In the genomic region with DNA sequence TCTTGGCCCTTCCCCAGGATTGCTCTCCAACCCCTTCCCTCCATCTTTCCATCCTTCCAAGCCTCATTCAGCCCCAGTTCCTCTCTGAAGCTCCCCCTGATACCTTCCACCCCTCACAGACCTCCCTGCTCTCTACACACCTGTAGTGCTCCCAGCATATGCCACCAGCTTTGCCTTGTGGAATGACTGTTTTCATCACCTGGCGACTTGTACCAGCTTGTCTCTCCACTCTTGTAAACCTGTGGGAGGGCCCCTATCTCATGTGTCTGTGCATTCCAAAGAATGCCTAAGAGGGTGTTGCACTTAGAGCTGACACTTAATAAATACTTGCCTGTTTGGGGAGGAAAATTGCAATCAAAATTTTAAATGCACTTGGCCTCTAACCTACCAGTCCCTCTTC, we compare ENCODE assay signal across 15 cellular contexts.
DNase-seq lines count a peak whose midpoint lies in the region; ATAC-seq, FAIRE-seq and TF ChIP-seq lines count a peak whose summit lies in the region.
"Had no signal": no experiment of that assay in that cellular context is flagged by ENCODE, and none has a peak within 500 bp of the region (broad histone marks: within the 10 kb centered on the region; RNA-seq: fewer than 3 reads in every experiment).

No MANE protein-coding gene starts in this region.

- H3K14ac ChIP-seq in neuronal stem cell (ENCODE audit: low read length) = no peak overlapping the region

- no peak overlapping the region for H2BK15ac ChIP-seq in neuronal stem cell (ENCODE audit: low read length)

- H2AFZ ChIP-seq in neuronal stem cell (ENCODE audit: low read length) = no peak overlapping the region

- H2BK5ac ChIP-seq in neuronal stem cell (ENCODE audit: low read length) = no peak overlapping the region

- H2AK5ac ChIP-seq in neuronal stem cell (ENCODE audit: low read depth, low read length) = peak overlapping the region; percentile 39

- WGBS in neuronal stem cell (ENCODE audit: extremely low coverage in 2 of 2, insufficient read length in 2 of 2, insufficient replicate concordance in 1 of 2), 2 donors = no CpG with 5 or more reads among the region's 1 CpG

- no peak overlapping the region for H4K91ac ChIP-seq in neuronal stem cell (ENCODE audit: low read depth, low read length, poor library complexity)

- H4K8ac ChIP-seq in neuronal stem cell (ENCODE audit: low read depth, low read length) = no peak overlapping the region

- ATAC-seq in GM21576 (IDR thresholded peaks at IDR 0.05; ENCODE audit: unreplicated experiment) (no peak), GM19395 (IDR thresholded peaks at IDR 0.05; ENCODE audit: unreplicated experiment) (no peak)

- peak overlapping the region in 8 of 11 experiments; percentile 68 to 91 (median 80); a peak in 15 of 22 replicates for H3K4me2 ChIP-seq in BLaER1 treated with 17β-estradiol and CSF1 and Interleukin-3, amounts not matched to agents 10 nM and 100 nM
- H3K4me2 ChIP-seq in neuronal stem cell (ENCODE audit: insufficient read depth, low read length, poor library complexity, severe bottlenecking) = no peak overlapping the region

- FAIRE-seq in bronchial epithelial cell (lab: Jason Lieb, UNC) = peak; percentile 72

- H3K9me3 Mint-ChIP-seq in IgD-negative memory B cell = peaks cover 0 to 7% (median 5%) of the 10 kb centered on the region in 3 donors
- H3K9me3 Mint-ChIP-seq in chondrocyte (ENCODE audit: low read depth) = no peaks in the 10 kb centered on the region
- H3K9me3 Mint-ChIP-seq: activated T-helper 1 cell treated with anti-CD3 and anti-CD28 coated beads, Interleukin-12 subunit alpha, Interleukin-12 subunit beta, Interleukin-2, Interleukin-4 antibody, amounts not matched to agents 30 ng/mL and 10 ng/mL and 1 ng/mL, durations not matched to agents 14 hours and 24 hours and 36 hours had no signal

- TF ChIP-seq CTCF in bronchial epithelial cell (IDR thresholded peaks at IDR 0.05; ENCODE audit: insufficient read depth, low read length, severe bottlenecking) (no peak), chondrocyte (IDR thresholded peaks at IDR 0.05) (no peak)

- DNase-seq in bronchial epithelial cell (ENCODE audit: low read depth) (peak; percentile 91), neuronal stem cell (ENCODE audit: low spot score) (no peak), C1 segment of cervical spinal cord (lab: John Stamatoyannopoulos, UW) (no peak), chondrocyte (ENCODE audit: low spot score) (no peak)
- DNase-seq: CD4-positive, alpha-beta memory T cell; dorsolateral prefrontal cortex; lower lobe of right lung; NCI-H1930; NCI-H526; SJCRH30 had no signal

- H3K23ac ChIP-seq in neuronal stem cell (ENCODE audit: low read depth, low read length, poor library complexity) = no peak overlapping the region

- no peaks in the 10 kb centered on the region for H4K20me1 ChIP-seq in BLaER1 treated with 17β-estradiol and CSF1 and Interleukin-3, amounts not matched to agents 10 nM and 100 nM

- H3K27me3 ChIP-seq in BLaER1 treated with 17β-estradiol and CSF1 and Interleukin-3, amounts not matched to agents 10 nM and 100 nM = no peaks in the 10 kb centered on the region
- H3K27me3 ChIP-seq in bronchial epithelial cell (ENCODE audit: control insufficient read depth, insufficient read depth, low read length) (peaks cover 8% of the 10 kb centered on the region), neuronal stem cell (ENCODE audit: control insufficient read depth in 3 of 3, insufficient read depth in 3 of 3, low read depth in 1 of 3, low read length in 3 of 3) (no peaks in the 10 kb centered on the region)
- H3K27me3 ChIP-seq: dorsolateral prefrontal cortex had no signal

- H3K36me3 ChIP-seq in BLaER1 treated with 17β-estradiol and CSF1 and Interleukin-3, amounts not matched to agents 10 nM and 100 nM = no peaks in the 10 kb centered on the region
- no peaks in the 10 kb centered on the region for H3K36me3 ChIP-seq in bronchial epithelial cell (ENCODE audit: control insufficient read depth, insufficient read depth, low read length)
- no peaks in the 10 kb centered on the region for H3K36me3 ChIP-seq in neuronal stem cell (replicated peaks in 1 of 2; ENCODE audit: control insufficient read depth in 2 of 2, insufficient read depth in 2 of 2, low read length in 2 of 2)
- H3K36me3 ChIP-seq: lower lobe of right lung, SJCRH30 had no signal

- peak overlapping the region; percentile 97 to 100 (median 99) for H3K27ac Mint-ChIP-seq in IgD-negative memory B cell
- H3K27ac Mint-ChIP-seq in chondrocyte (ENCODE audit: unreplicated experiment) = no peak overlapping the region
- H3K27ac Mint-ChIP-seq: activated T-helper 1 cell treated with anti-CD3 and anti-CD28 coated beads, Interleukin-12 subunit alpha, Interleukin-12 subunit beta, Interleukin-2, Interleukin-4 antibody, amounts not matched to agents 30 ng/mL and 10 ng/mL and 1 ng/mL, durations not matched to agents 14 hours and 24 hours and 36 hours; CD4-positive, alpha-beta memory T cell had no signal

- peaks cover 0 to 17% (median 12%) of the 10 kb centered on the region in 11 experiments; a peak in 15 of 22 replicates for H3K9me3 ChIP-seq in BLaER1 treated with 17β-estradiol and CSF1 and Interleukin-3, amounts not matched to agents 10 nM and 100 nM (replicated peaks in 1 of 11)
- H3K9me3 ChIP-seq in neuronal stem cell (replicated peaks in 1 of 2; ENCODE audit: control insufficient read depth in 2 of 2, insufficient read depth in 1 of 2, low read depth in 1 of 2, low read length in 2 of 2) = no peaks in the 10 kb centered on the region
- H3K9me3 ChIP-seq: lower lobe of right lung, SJCRH30 had no signal

- H3K4me1 Mint-ChIP-seq in IgD-negative memory B cell (peaks cover 66 to 90% (median 78%) of the 10 kb centered on the region in 3 donors), chondrocyte (ENCODE audit: low read depth) (no peaks in the 10 kb centered on the region)

- peaks cover 62 to 100% (median 97%) of the 10 kb centered on the region in 10 experiments for H3K4me1 ChIP-seq in BLaER1 treated with 17β-estradiol and CSF1 and Interleukin-3, amounts not matched to agents 10 nM and 100 nM
- peaks cover 0 to 21% of the 10 kb centered on the region in 2 donors for H3K4me1 ChIP-seq in neuronal stem cell (ENCODE audit: control insufficient read depth in 2 of 2, insufficient read depth in 1 of 2, low read depth in 1 of 2, low read length in 2 of 2)
- H3K4me1 ChIP-seq: lower lobe of right lung had no signal

- H3K18ac ChIP-seq in neuronal stem cell (ENCODE audit: low read length) = peak overlapping the region; percentile 68

- no peak overlapping the region for H3K4me3 ChIP-seq in BLaER1 treated with 17β-estradiol and CSF1 and Interleukin-3, amounts not matched to agents 10 nM and 100 nM
- no peak overlapping the region for H3K4me3 ChIP-seq in bronchial epithelial cell (ENCODE audit: low read depth, low read length)
- no peak overlapping the region for H3K4me3 ChIP-seq in neuronal stem cell (ENCODE audit: low read length in 2 of 2)
- H3K4me3 ChIP-seq: dorsolateral prefrontal cortex, lower lobe of right lung, SJCRH30 had no signal

- H2BK120ac ChIP-seq in neuronal stem cell (ENCODE audit: low read depth, low read length) = no peak overlapping the region

- no peaks in the 10 kb centered on the region for H3K79me1 ChIP-seq in neuronal stem cell (ENCODE audit: low read depth, low read length)

- H3K27me3 Mint-ChIP-seq in IgD-negative memory B cell (no peaks in the 10 kb centered on the region), chondrocyte (ENCODE audit: low read depth) (peaks cover 3% of the 10 kb centered on the region)

- H3K36me3 Mint-ChIP-seq in IgD-negative memory B cell (no peaks in the 10 kb centered on the region), chondrocyte (ENCODE audit: low read depth) (no peaks in the 10 kb centered on the region)
- H3K36me3 Mint-ChIP-seq: CD4-positive, alpha-beta memory T cell had no signal

- H3K9ac ChIP-seq in BLaER1 treated with 17β-estradiol and CSF1 and Interleukin-3, amounts not matched to agents 10 nM and 100 nM = no peak overlapping the region
- no peak overlapping the region for H3K9ac ChIP-seq in neuronal stem cell (ENCODE audit: low read depth, low read length, poor library complexity)

- H3K4ac ChIP-seq in neuronal stem cell (ENCODE audit: low read length) = no peak overlapping the region

- peak overlapping the region in 1 of 11 experiments; percentile 16; a peak in 2 of 22 replicates for H3K27ac ChIP-seq in BLaER1 treated with 17β-estradiol and CSF1 and Interleukin-3, amounts not matched to agents 10 nM and 100 nM
- no peak overlapping the region for H3K27ac ChIP-seq in neuronal stem cell (replicated peaks; ENCODE audit: low read length)
- H3K27ac ChIP-seq: dorsolateral prefrontal cortex, lower lobe of right lung, SJCRH30 had no signal

- peak overlapping the region; percentile 27 to 88 (median 74) for H3K4me3 Mint-ChIP-seq in IgD-negative memory B cell
- no peak overlapping the region for H3K4me3 Mint-ChIP-seq in chondrocyte (ENCODE audit: unreplicated experiment)
- H3K4me3 Mint-ChIP-seq: activated T-helper 1 cell treated with anti-CD3 and anti-CD28 coated beads, Interleukin-12 subunit alpha, Interleukin-12 subunit beta, Interleukin-2, Interleukin-4 antibody, amounts not matched to agents 30 ng/mL and 10 ng/mL and 1 ng/mL, durations not matched to agents 14 hours and 24 hours and 36 hours; CD4-positive, alpha-beta memory T cell had no signal

- no peak overlapping the region for H2BK12ac ChIP-seq in neuronal stem cell (ENCODE audit: low read length)
